Comparison of ENCODE assay signal across 13 cellular contexts in genomic region chr21:46065993-46066842, GRCh38. TPM values are rescaled to one million over a fixed set of nuclear protein-coding genes. Genes with fewer than 3 reads are reported as not detected.
A peak's percentile ranks its signal among the peaks of the same experiment; 100 is the strongest.
DNase-seq lines count a peak whose midpoint lies in the region; ATAC-seq and TF ChIP-seq lines count a peak whose summit lies in the region.
"Had no signal": no experiment of that assay in that cellular context is flagged by ENCODE, and none has a peak within 500 bp of the region (broad histone marks: within the 10 kb centered on the region; RNA-seq: fewer than 3 reads in every experiment).

No MANE protein-coding gene starts in this region.

- no peak for TF ChIP-seq POLR2A in suprapubic skin (IDR thresholded peaks at IDR 0.05)

- H3K27me3 Mint-ChIP-seq in endodermal cell (ENCODE audit: insufficient read depth) = no peaks in the 10 kb centered on the region

- H3K9me3 ChIP-seq in SJSA1 (replicated peaks) (peaks cover 14% of the 10 kb centered on the region), endodermal cell (ENCODE audit: control insufficient read depth, low read length) (peaks cover 22% of the 10 kb centered on the region), mesenchymal stem cell (ENCODE audit: control insufficient read depth, low read length) (peaks cover 9% of the 10 kb centered on the region), suprapubic skin (peaks cover 3% of the 10 kb centered on the region)
- H3K9me3 ChIP-seq: mucosa of descending colon had no signal

- H3K4me2 ChIP-seq in mesenchymal stem cell (ENCODE audit: low read length, poor library complexity, severe bottlenecking) = peak overlapping the region; percentile 59

- 90 to 91% methylated on average over 23 to 31 of the region's 31 CpGs for WGBS in endodermal cell (ENCODE audit: insufficient coverage in 1 of 2, insufficient read length in 1 of 2), 2 experiments
- 71% methylated on average over 31 of the region's 31 CpGs for WGBS in mesenchymal stem cell
- WGBS in suprapubic skin = 38% methylated on average over 28 of the region's 31 CpGs

- H3K27ac ChIP-seq in SJSA1 = peak overlapping the region; percentile 44
- no peak overlapping the region for H3K27ac ChIP-seq in endodermal cell (ENCODE audit: low read depth, low read length)
- peak overlapping the region; percentile 42 for H3K27ac ChIP-seq in mesenchymal stem cell (ENCODE audit: low read length, poor library complexity, severe bottlenecking)
- peak overlapping the region; percentile 84 for H3K27ac ChIP-seq in suprapubic skin

- no peak for TF ChIP-seq EP300 in suprapubic skin (IDR thresholded peaks at IDR 0.05)

- no peaks in the 10 kb centered on the region for H3K27me3 ChIP-seq in SJSA1 (replicated peaks)
- H3K27me3 ChIP-seq in endodermal cell (ENCODE audit: control insufficient read depth, insufficient read depth, low read length, poor library complexity, severe bottlenecking) = no peaks in the 10 kb centered on the region
- no peaks in the 10 kb centered on the region for H3K27me3 ChIP-seq in mesenchymal stem cell (ENCODE audit: control insufficient read depth in 1 of 2, insufficient read depth in 1 of 2, low read length in 2 of 2)
- peaks cover 14% of the 10 kb centered on the region for H3K27me3 ChIP-seq in suprapubic skin

- H3K9me3 Mint-ChIP-seq in endodermal cell = peaks cover 24% of the 10 kb centered on the region

- H3K79me1 ChIP-seq in mesenchymal stem cell (replicated peaks; ENCODE audit: low read length, poor library complexity, severe bottlenecking) = no peaks in the 10 kb centered on the region

- H2BK5ac ChIP-seq in mesenchymal stem cell (ENCODE audit: low read depth, low read length, poor library complexity, severe bottlenecking) = no peak overlapping the region

- H3K4me3 ChIP-seq in SJSA1 (no peak overlapping the region), endodermal cell (ENCODE audit: low read length) (no peak overlapping the region), mesenchymal stem cell (ENCODE audit: insufficient read depth in 1 of 2, low read depth in 1 of 2, low read length in 2 of 2) (peak overlapping the region in 1 of 2 experiments; percentile 50), suprapubic skin (peak overlapping the region; percentile 4)
- H3K4me3 ChIP-seq: mucosa of descending colon had no signal

- no peak overlapping the region for H3K9ac ChIP-seq in endodermal cell (ENCODE audit: extremely low read depth, low read length, poor library complexity, severe bottlenecking)
- H3K9ac ChIP-seq in mesenchymal stem cell (ENCODE audit: low read length) = peak overlapping the region; percentile 96

- H4K8ac ChIP-seq in mesenchymal stem cell (ENCODE audit: low read length) = peak overlapping the region; percentile 88

- ATAC-seq in HG03571 (IDR thresholded peaks at IDR 0.05; ENCODE audit: unreplicated experiment) (no peak), GM21723 (IDR thresholded peaks at IDR 0.05; ENCODE audit: unreplicated experiment) (no peak)
- ATAC-seq: activated naive CD4-positive, alpha-beta T cell treated with anti-CD3 and anti-CD28 coated beads, Interleukin-2, amount 50 U/mL, for 72 hours had no signal

- peak overlapping the region; percentile 78 to 97 for H3K18ac ChIP-seq in mesenchymal stem cell (ENCODE audit: low read depth in 1 of 2, low read length in 2 of 2)

- H4K91ac ChIP-seq in mesenchymal stem cell (ENCODE audit: low read length) = peak overlapping the region; percentile 91

- H3K4me1 ChIP-seq in SJSA1 (replicated peaks) (peaks cover 26% of the 10 kb centered on the region), endodermal cell (ENCODE audit: control insufficient read depth, insufficient read depth, low read length) (no peaks in the 10 kb centered on the region), mesenchymal stem cell (ENCODE audit: control insufficient read depth, insufficient read depth, low read depth, low read length) (peaks cover 18% of the 10 kb centered on the region), suprapubic skin (peaks cover 40% of the 10 kb centered on the region)

- H3K4me3 Mint-ChIP-seq in endodermal cell = no peak overlapping the region

- TF ChIP-seq CTCF in endodermal cell (conservative IDR thresholded peaks at IDR 0.05) = no peak
- TF ChIP-seq CTCF in suprapubic skin (IDR thresholded peaks at IDR 0.05) = no peak

- H2AK5ac ChIP-seq in mesenchymal stem cell (ENCODE audit: low read length, severe bottlenecking) = no peak overlapping the region

- H2BK12ac ChIP-seq in mesenchymal stem cell (ENCODE audit: low read length in 2 of 2) = peak overlapping the region; percentile 34 to 91

- H3K36me3 ChIP-seq in SJSA1 (no peaks in the 10 kb centered on the region), endodermal cell (ENCODE audit: control insufficient read depth, insufficient read depth, low read length) (no peaks in the 10 kb centered on the region), mesenchymal stem cell (ENCODE audit: control insufficient read depth in 1 of 2, insufficient read depth in 2 of 2, low read depth in 1 of 2, low read length in 2 of 2) (peaks cover 0 to 6% of the 10 kb centered on the region in 2 experiments), suprapubic skin (no peaks in the 10 kb centered on the region)

- H3K27ac Mint-ChIP-seq in endodermal cell = no peak overlapping the region

- H3K4ac ChIP-seq in mesenchymal stem cell (ENCODE audit: low read depth in 1 of 2, low read length in 2 of 2) = peak overlapping the region; percentile 22 to 39

- no peak overlapping the region for H3K23ac ChIP-seq in mesenchymal stem cell (ENCODE audit: low read length in 2 of 2)

- no peak overlapping the region for H2AFZ ChIP-seq in mesenchymal stem cell (ENCODE audit: low read depth, low read length)

- H3K36me3 Mint-ChIP-seq in endodermal cell (ENCODE audit: low read depth) = no peaks in the 10 kb centered on the region

- H3K14ac ChIP-seq in mesenchymal stem cell (ENCODE audit: low read length in 2 of 2) = peak overlapping the region in 1 of 2 experiments; percentile 48

- DNase-seq in SJSA1 (ENCODE audit: low read depth in 1 of 2, low spot score in 2 of 2) (peak in 1 of 2 experiments; percentile 28), endodermal cell (peak; percentile 36), mesenchymal stem cell (no peak), suprapubic skin (ENCODE audit: low spot score in 2 of 2) (peak in 1 of 2 donors; percentile 62), globus pallidus (ENCODE audit: low spot score) (no peak), Ammon's horn (ENCODE audit: low spot score) (no peak)
- DNase-seq: activated CD4-positive, alpha-beta T cell treated with anti-CD3 and anti-CD28 coated beads for 1 hour; DMS79 treated with DMSO at 0.1 percent for 48 hours; NCI-H187 treated with DMSO at 0.1 percent for 48 hours had no signal

- peak overlapping the region; percentile 65 for H2BK120ac ChIP-seq in mesenchymal stem cell (ENCODE audit: low read depth, low read length)

- peak overlapping the region; percentile 4 for H2BK15ac ChIP-seq in mesenchymal stem cell (ENCODE audit: low read depth, poor library complexity, severe bottlenecking)

- H3K4me1 Mint-ChIP-seq in endodermal cell = peaks cover 6% of the 10 kb centered on the region

RNA-seq across cellular contexts. Expression of gene COL6A2, which starts 31.7 kb away (rescaled TPM):
- total RNA-seq in SJSA1 (2014; rRNA removed; shearing (Covaris generic)) = 310 and 333 TPM in 2 replicates
- 100 to 1,000 TPM; 259 to 377 TPM for total RNA-seq in endodermal cell
- polyA plus RNA-seq in endodermal cell (2013, experiment 1 of 2) = 117 TPM
- 114 TPM for polyA plus RNA-seq in endodermal cell (2013, experiment 2 of 2)
- 1,409 TPM for polyA plus RNA-seq in mesenchymal stem cell (2013, experiment 1 of 2)
- 1,389 TPM for polyA plus RNA-seq in mesenchymal stem cell (2013, experiment 2 of 2)
- 100 to 1,000 TPM in 3 of 4 donors, 10 to 100 TPM in 1; 88.9 to 150 (median 126) TPM for total RNA-seq in suprapubic skin
